9 cellular contexts compared by ENCODE assay signal in the genomic region with DNA sequence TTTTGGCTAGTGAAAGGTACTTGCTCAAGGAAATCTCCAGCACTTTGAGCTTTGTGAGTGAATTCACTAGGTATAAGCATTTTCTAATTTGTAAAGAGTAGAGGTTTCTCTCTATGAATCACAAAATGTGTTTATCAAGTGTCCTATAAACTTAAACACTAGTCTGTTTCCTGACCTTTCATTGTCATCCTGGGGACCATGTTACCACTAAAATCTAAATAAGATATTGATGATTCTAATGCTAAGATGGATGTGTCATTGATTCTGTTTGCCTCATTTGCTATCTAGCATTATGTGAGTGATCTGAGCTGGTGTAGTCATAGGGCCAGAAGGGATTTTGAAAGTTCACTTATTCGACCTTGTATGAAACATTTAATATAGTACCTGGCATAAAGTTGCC.
"Had no signal": no experiment of that assay in that cellular context is flagged by ENCODE, and none has a peak within 500 bp of the region (broad histone marks: within the 10 kb centered on the region; RNA-seq: fewer than 3 reads in every experiment).

No MANE protein-coding gene starts in this region.

- H3K36me3 ChIP-seq: HAP-1 had no signal

- H3K27ac Mint-ChIP-seq: GM23338, HFFc6, IgD-negative memory B cell had no signal

- H3K27me3 Mint-ChIP-seq: IgD-negative memory B cell had no signal

- H3K9me3 ChIP-seq: HAP-1 had no signal

- DNase-seq: H7, HFFc6 had no signal

- H3K27ac ChIP-seq: HL-60 had no signal

- FAIRE-seq: H1, HepG2 had no signal

- H3K4me3 Mint-ChIP-seq: GM23338, HFFc6, IgD-negative memory B cell had no signal

- H3K4me3 ChIP-seq: GM23338, HAP-1 had no signal

- H3K9me3 Mint-ChIP-seq: HFFc6, IgD-negative memory B cell had no signal

- ATAC-seq: GM23338, HCT116, HepG2 had no signal
